8 cellular contexts compared by ENCODE assay signal in the genomic region with DNA sequence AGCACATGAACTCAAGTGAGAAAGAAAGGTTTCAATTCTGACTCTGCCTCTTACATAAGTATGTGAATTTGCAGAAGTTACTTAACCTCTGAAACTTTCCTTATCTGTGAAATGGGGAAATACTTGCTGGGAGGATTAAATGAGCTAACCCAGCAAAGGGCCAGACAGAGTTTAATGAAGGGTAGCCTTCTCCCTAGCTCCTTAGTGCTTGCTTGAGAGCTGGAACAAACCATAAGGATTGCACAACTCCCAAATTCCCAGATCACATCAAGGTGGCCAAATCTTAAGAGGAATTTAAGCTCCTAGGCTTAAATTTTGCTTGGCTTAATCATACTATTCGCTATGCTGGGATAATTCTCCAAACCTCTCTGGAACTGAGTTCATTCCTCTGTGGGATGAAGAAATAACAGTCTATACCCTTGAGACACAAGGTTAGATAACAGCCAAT. TPM values are rescaled to one million over a fixed set of nuclear protein-coding genes. Genes with fewer than 3 reads are reported as not detected.
DNase-seq lines count a peak whose midpoint lies in the region; ATAC-seq, FAIRE-seq and TF ChIP-seq lines count a peak whose summit lies in the region.

No MANE protein-coding gene starts in this region.

- ATAC-seq in A549: no peak
- ATAC-seq in GM19372 (IDR thresholded peaks at IDR 0.05; ENCODE audit: low read depth, unreplicated experiment): peak; percentile 82
- peak; percentile 68 for ATAC-seq in HG03520 (IDR thresholded peaks at IDR 0.05; ENCODE audit: unreplicated experiment)

- TF ChIP-seq POLR2A in A549 (IDR thresholded peaks at IDR 0.05; ENCODE audit: low read length): no peak

- TF ChIP-seq RAD21 in A549 (conservative IDR thresholded peaks at IDR 0.05 in 1 of 2, IDR thresholded peaks at IDR 0.05 in 1 of 2): no peak

- H3K4me2 ChIP-seq in A549: no peak overlapping the region

- 81% methylated on average over 1 of the region's 1 CpG for WGBS in A549 (ENCODE audit: missing lambda C conversion rate)

- peak; percentile 23 for FAIRE-seq in A549 (lab: Jason Lieb, UNC)

- H3K4me1 ChIP-seq in A549: no peaks in the 10 kb centered on the region

- no peak for TF ChIP-seq EP300 in A549 (IDR thresholded peaks at IDR 0.05)

- H3K27ac ChIP-seq in A549: no peak overlapping the region

- H3K9me3 ChIP-seq in A549: no peaks in the 10 kb centered on the region

- no peak overlapping the region for H3K4me3 ChIP-seq in A549
- H3K4me3 ChIP-seq in fibroblast of pulmonary artery (replicated peaks; ENCODE audit: low read depth, low read length): no peak overlapping the region

- TF ChIP-seq CTCF in A549 (IDR thresholded peaks at IDR 0.05) (no peak), fibroblast of pulmonary artery (IDR thresholded peaks at IDR 0.05; ENCODE audit: low read length, missing control alignments) (no peak)

- DNase-seq in A549 (ENCODE audit: low read depth in 1 of 2, low spot score in 1 of 2) (no peak), fibroblast of pulmonary artery (ENCODE audit: low read depth) (peak; percentile 93), activated gamma-delta T cell treated with Interleukin-2 at 50 U/mL for 16 hours (no peak)
- DNase-seq in activated CD4-positive, alpha-beta T cell treated with anti-CD3 and anti-CD28 coated beads for 48 hours: no peak
- DNase-seq in stimulated activated CD4-positive, alpha-beta T cell treated with anti-CD3 and anti-CD28 coated beads, Interleukin-12 subunit alpha, Interleukin-12 subunit beta, amount 100 ng/mL, for 4 hours: no peak
- DNase-seq in activated naive CD4-positive, alpha-beta T cell treated with anti-CD3 and anti-CD28 coated beads, Interleukin-2, amount 50 U/mL, for 16 hours: no peak

- CTCF ChIA-PET in A549 (lab: Yijun Ruan, JAX): interaction anchor here (0.9 to 1.4 kb wide), 4 partner anchors 8 to 51 kb away, joined by 3 read pairs; partner anchors contain the start of gene WSB1

- POLR2A ChIA-PET in A549 (lab: Yijun Ruan, JAX): interaction anchor here (1.4 kb wide), 1 partner anchor 12 kb away, joined by 7 read pairs; the partner anchor contains the start of gene WSB1

TF ChIP-seq in A549, 52 proteins besides CTCF, POLR2A, EP300 and RAD21:
- peak; percentile 9 to 22; a peak in 2 of 4 replicates for TF ChIP-seq CEBPB (IDR thresholded peaks at IDR 0.05)
- TF ChIP-seq KDM5A (IDR thresholded peaks at IDR 0.05): no peak

RNA-seq across cellular contexts. Expression of gene WSB1, which starts 11.8 kb away (rescaled TPM):
- 107 and 111 TPM in 2 replicates for polyA plus RNA-seq in A549 (2011; rRNA removed)
- polyA plus RNA-seq in A549 (2012; cell fraction: cytosol; rRNA removed): 81.8 and 97.0 TPM in 2 replicates
- polyA plus RNA-seq in A549 (2012; cell fraction: nucleus; rRNA removed): 137 and 157 TPM in 2 replicates
- 41.1 to 50.7 TPM (median 46.0 TPM) in 3 replicates for polyA plus RNA-seq in A549 (2017; fragmentation: RNase III; extraction: RNeasy Plus Mini Kit Qiagen cat#74134 plus additional on column Dnase treatment)
- 31.2 and 45.5 TPM in 2 replicates for polyA minus RNA-seq in A549 (2011; rRNA and poly(A)+ RNA removed)

Comparison
In these comparisons a context has a peak if more than half of its experiments do, and no peak if none do; other contexts are left out.
1. ATAC-seq: peak in GM19372 (single experiment) and HG03520 (single experiment); none in A549 (0 of 2).